17 cellular contexts compared by ENCODE assay signal in the genomic region with DNA sequence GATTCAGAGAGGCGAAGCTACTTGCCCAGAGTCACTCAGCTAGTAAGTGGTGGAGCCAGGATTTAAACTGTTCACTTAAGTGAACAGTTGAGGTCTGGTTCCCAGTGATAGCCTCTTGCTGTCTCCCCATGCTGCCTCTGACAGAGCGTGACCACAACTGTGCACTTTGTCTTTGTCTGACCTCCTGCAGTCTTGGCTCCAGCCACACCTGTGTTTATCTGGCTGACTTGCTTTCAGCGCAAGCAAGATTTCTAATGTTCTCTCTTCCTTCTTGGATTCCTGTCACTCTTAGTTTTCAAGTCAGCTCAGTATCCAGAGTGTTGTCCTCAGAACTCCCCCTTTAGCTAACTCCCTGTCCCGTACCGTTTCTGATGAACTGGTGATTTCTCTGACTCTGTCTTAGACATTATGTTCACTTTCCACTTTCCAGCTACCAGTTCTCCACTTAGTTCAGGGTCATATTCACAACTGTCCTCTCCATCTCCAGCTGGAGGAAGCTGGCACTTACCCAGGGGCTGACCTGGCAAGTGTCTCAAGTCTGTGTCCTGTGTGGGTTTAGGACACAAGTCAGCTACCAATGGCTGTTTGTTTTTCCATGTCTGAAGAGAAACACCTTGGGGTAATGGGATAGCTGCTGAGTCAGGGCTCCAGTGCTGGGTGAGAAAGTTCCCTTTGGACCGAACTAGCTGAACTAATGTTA.
A peak's percentile ranks its signal among the peaks of the same experiment; 100 is the strongest.
DNase-seq lines count a peak whose midpoint lies in the region; ATAC-seq, FAIRE-seq and TF ChIP-seq lines count a peak whose summit lies in the region.
"Had no signal": no experiment of that assay in that cellular context is flagged by ENCODE, and none has a peak within 500 bp of the region (broad histone marks: within the 10 kb centered on the region; RNA-seq: fewer than 3 reads in every experiment).

No MANE protein-coding gene starts in this region.

- no peak for TF ChIP-seq CTCF in heart left ventricle (IDR thresholded peaks at IDR 0.05)

- no peak for TF ChIP-seq POLR2A in GM12892 (IDR thresholded peaks at IDR 0.05; ENCODE audit: low read depth, low read length)
- no peak for TF ChIP-seq POLR2A in heart left ventricle (IDR thresholded peaks at IDR 0.05)

- intact Hi-C loops in heart left ventricle (cut with DNase I), result no loop called here

- peak; percentile 64 to 85 (median 77) for ATAC-seq in heart left ventricle
- no peak for ATAC-seq in GM18520 (IDR thresholded peaks at IDR 0.05; ENCODE audit: unreplicated experiment)

- no peak overlapping the region for H3K4me3 ChIP-seq in heart left ventricle

- H3K4me1 ChIP-seq in heart left ventricle, result peaks cover 0 to 20% (median 4%) of the 10 kb centered on the region in 12 donors

- H3K27ac ChIP-seq in heart left ventricle, result peak overlapping the region in 1 of 12 donors; percentile 1
- H3K27ac ChIP-seq: HL-60 had no signal

- no peaks in the 10 kb centered on the region for H3K36me3 ChIP-seq in heart left ventricle

- H3K27me3 ChIP-seq in heart left ventricle, result no peaks in the 10 kb centered on the region

- no peaks in the 10 kb centered on the region for H3K9me3 ChIP-seq in heart left ventricle

- DNase-seq in GM12892 (ENCODE audit: insufficient read length) (no peak), NCI-H2196 (lab: John Stamatoyannopoulos, UW; ENCODE audit: unreplicated experiment) (peak; percentile 75), heart left ventricle (peak; percentile 35 to 72 (median 68)), renal cortical epithelial cell (ENCODE audit: low read depth) (peak; percentile 36), SKM-1 (lab: John Stamatoyannopoulos, UW; ENCODE audit: unreplicated experiment) (no peak), occipital lobe (lab: John Stamatoyannopoulos, UW) (no peak)
- DNase-seq: activated CD4-positive, alpha-beta T cell treated with anti-CD3 and anti-CD28 coated beads for 4 hours; activated naive CD8-positive, alpha-beta T cell treated with anti-CD3 and anti-CD28 coated beads, Interleukin-2, amount 10 ng/mL, durations not matched to agents 7 days and 5 days; central memory CD4-positive, alpha-beta T cell; foreskin melanocyte; immature natural killer cell; KG1; NCI-H1436 treated with DMSO at 0.1 percent for 48 hours; T1000 had no signal

- 58 to 68% (median 66%) methylated on average over 6 of the region's 6 CpGs for WGBS in heart left ventricle, 4 donors

- peak; percentile 5 for FAIRE-seq in GM12892 (lab: Jason Lieb, UNC)
- FAIRE-seq: endometrium had no signal

Comparison
In these comparisons a context has a peak if more than half of its experiments do, and no peak if none do; other contexts are left out.
1. DNase-seq: peak in NCI-H2196 (single experiment), heart left ventricle (5 of 5) and renal cortical epithelial cell (single experiment); none in GM12892 (single experiment), SKM-1 (single experiment) and occipital lobe (single experiment).